ENCODE assay signal across 9 cellular contexts in the genomic region with DNA sequence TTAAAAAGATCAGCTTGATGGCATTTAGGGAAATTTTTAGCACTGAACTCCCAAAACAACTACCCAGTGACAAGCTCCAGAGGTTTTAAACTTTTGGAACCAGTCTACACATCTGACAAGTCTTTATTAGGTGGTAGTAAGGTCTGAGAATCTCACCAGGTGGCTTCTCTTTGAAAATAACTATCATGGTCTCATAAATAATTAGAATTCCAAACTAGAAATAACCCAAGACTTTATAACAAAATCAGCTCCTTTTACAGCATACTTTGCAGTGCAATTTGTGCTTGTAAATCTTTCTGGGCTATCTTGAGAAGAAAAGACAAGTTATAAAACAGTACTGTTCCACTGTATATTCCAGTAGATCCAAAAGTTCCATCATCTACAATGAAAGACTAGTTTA.
DNase-seq lines count a peak whose midpoint lies in the region; ATAC-seq and TF ChIP-seq lines count a peak whose summit lies in the region.
"Had no signal": no experiment of that assay in that cellular context is flagged by ENCODE, and none has a peak within 500 bp of the region (broad histone marks: within the 10 kb centered on the region; RNA-seq: fewer than 3 reads in every experiment).

No MANE protein-coding gene starts in this region.

- H3K9ac ChIP-seq in SU-DHL-6 (ENCODE audit: low read length), result peak overlapping the region; percentile 68

- H3K36me3 Mint-ChIP-seq in T-helper 2 cell treated with Interferon-gamma antibody and Interleukin-4, amounts not matched to agents 5 μg/mL and 100 μg/mL, for 36 hours (ENCODE audit: low read depth), result peaks cover 13% of the 10 kb centered on the region
- peaks cover 13% of the 10 kb centered on the region for H3K36me3 Mint-ChIP-seq in stimulated activated memory B cell treated with anti-CD40 and anti-IgM and Interleukin-4, amounts not matched to agents 10 μg/mL and 1 μg/mL and 100 μg/mL, for 72 hours

- H3K27ac ChIP-seq in SU-DHL-6 (ENCODE audit: low read depth, low read length) (peak overlapping the region; percentile 89), left lung (peak overlapping the region in 1 of 2 donors; percentile 96)

- H3K4me1 ChIP-seq in left lung, result peaks cover 0 to 23% of the 10 kb centered on the region in 2 donors

- TF ChIP-seq CTCF in SU-DHL-6 (IDR thresholded peaks at IDR 0.05; ENCODE audit: insufficient read depth, low read length, poor library complexity, severe bottlenecking), result no peak
- no peak for TF ChIP-seq CTCF in fibroblast of villous mesenchyme (IDR thresholded peaks at IDR 0.05; ENCODE audit: insufficient read depth, low read depth, low read length)
- TF ChIP-seq CTCF in left lung (IDR thresholded peaks at IDR 0.05), result no peak

- peaks cover 14% of the 10 kb centered on the region; the same call in 1 of the 2 replicates for H3F3A ChIP-seq in SU-DHL-6 (ENCODE audit: insufficient read depth)

- peak overlapping the region; percentile 99 for H3K27ac Mint-ChIP-seq in T-helper 2 cell treated with Interferon-gamma antibody and Interleukin-4, amounts not matched to agents 5 μg/mL and 100 μg/mL, for 36 hours
- peak overlapping the region; percentile 90 for H3K27ac Mint-ChIP-seq in stimulated activated memory B cell treated with anti-CD40 and anti-IgM and Interleukin-4, amounts not matched to agents 10 μg/mL and 1 μg/mL and 100 μg/mL, for 72 hours

- peaks cover 18% of the 10 kb centered on the region for H3K36me3 ChIP-seq in SU-DHL-6 (ENCODE audit: low read length)
- peaks cover 0 to 26% of the 10 kb centered on the region in 2 donors for H3K36me3 ChIP-seq in left lung

- peak overlapping the region; percentile 74 for H3K4me3 ChIP-seq in SU-DHL-6 (ENCODE audit: insufficient read depth, low read length, poor library complexity, severe bottlenecking)
- peak overlapping the region; percentile 0 for H3K4me3 ChIP-seq in fibroblast of villous mesenchyme (ENCODE audit: low read depth, low read length)
- H3K4me3 ChIP-seq in left lung, result peak overlapping the region in 1 of 2 donors; percentile 55

- peaks cover 21% of the 10 kb centered on the region for H3K4me1 Mint-ChIP-seq in T-helper 2 cell treated with Interferon-gamma antibody and Interleukin-4, amounts not matched to agents 5 μg/mL and 100 μg/mL, for 36 hours (ENCODE audit: low read depth)
- H3K4me1 Mint-ChIP-seq in stimulated activated memory B cell treated with anti-CD40 and anti-IgM and Interleukin-4, amounts not matched to agents 10 μg/mL and 1 μg/mL and 100 μg/mL, for 72 hours, result peaks cover 9% of the 10 kb centered on the region

- H3K4me3 Mint-ChIP-seq in T-helper 2 cell treated with Interferon-gamma antibody and Interleukin-4, amounts not matched to agents 5 μg/mL and 100 μg/mL, for 36 hours, result peak overlapping the region; percentile 96
- H3K4me3 Mint-ChIP-seq in stimulated activated memory B cell treated with anti-CD40 and anti-IgM and Interleukin-4, amounts not matched to agents 10 μg/mL and 1 μg/mL and 100 μg/mL, for 72 hours, result peak overlapping the region; percentile 21

- H3K4me2 ChIP-seq in SU-DHL-6 (ENCODE audit: low read depth, low read length, poor library complexity, severe bottlenecking), result peak overlapping the region; percentile 90

- DNase-seq in T-helper 2 cell treated with Interferon-gamma antibody and Interleukin-4, amounts not matched to agents 5 μg/mL and 100 μg/mL, for 36 hours (ENCODE audit: low spot score), result no peak
- DNase-seq in T-helper 2 cell, result no peak
- peak; percentile 55 for DNase-seq in fibroblast of villous mesenchyme (ENCODE audit: low read depth)
- DNase-seq in HT-29 (ENCODE audit: low spot score), result no peak
- no peak for DNase-seq in left lung
- DNase-seq: adrenal gland had no signal

- no peak for ATAC-seq in stimulated activated memory B cell treated with anti-CD40 and anti-IgM and Interleukin-4, amounts not matched to agents 10 μg/mL and 1 μg/mL and 100 μg/mL, for 72 hours
- no peak for ATAC-seq in left lung
- ATAC-seq in HG03095 (IDR thresholded peaks at IDR 0.05; ENCODE audit: unreplicated experiment), result no peak

- H3K9me3 ChIP-seq in SU-DHL-6 (ENCODE audit: insufficient read depth, low read length), result no peaks in the 10 kb centered on the region
- no peaks in the 10 kb centered on the region for H3K9me3 ChIP-seq in left lung
- H3K9me3 ChIP-seq: adrenal gland had no signal

- intact Hi-C loops in left lung (cut with DNase I), result no loop called here

- no peaks in the 10 kb centered on the region for H4K20me1 ChIP-seq in SU-DHL-6 (ENCODE audit: low read depth, low read length)

- H3K79me2 ChIP-seq in SU-DHL-6 (ENCODE audit: insufficient read depth, low read length), result no peaks in the 10 kb centered on the region; the same call in 1 of the 2 replicates

- H2AFZ ChIP-seq in SU-DHL-6 (ENCODE audit: low read depth, low read length, severe bottlenecking), result peak overlapping the region; percentile 89

- H3K27me3 ChIP-seq in SU-DHL-6 (ENCODE audit: low read length) (no peaks in the 10 kb centered on the region), left lung (no peaks in the 10 kb centered on the region)
- H3K27me3 ChIP-seq: adrenal gland had no signal

- H3K9me3 Mint-ChIP-seq in T-helper 2 cell treated with Interferon-gamma antibody and Interleukin-4, amounts not matched to agents 5 μg/mL and 100 μg/mL, for 36 hours, result no peaks in the 10 kb centered on the region
- no peaks in the 10 kb centered on the region for H3K9me3 Mint-ChIP-seq in stimulated activated memory B cell treated with anti-CD40 and anti-IgM and Interleukin-4, amounts not matched to agents 10 μg/mL and 1 μg/mL and 100 μg/mL, for 72 hours

- H3K27me3 Mint-ChIP-seq in T-helper 2 cell treated with Interferon-gamma antibody and Interleukin-4, amounts not matched to agents 5 μg/mL and 100 μg/mL, for 36 hours (ENCODE audit: low read depth), result peaks cover 10% of the 10 kb centered on the region
- peaks cover under 1% of the 10 kb centered on the region for H3K27me3 Mint-ChIP-seq in stimulated activated memory B cell treated with anti-CD40 and anti-IgM and Interleukin-4, amounts not matched to agents 10 μg/mL and 1 μg/mL and 100 μg/mL, for 72 hours

- no peaks in the 10 kb centered on the region for H3K9me2 ChIP-seq in SU-DHL-6 (replicated peaks; ENCODE audit: insufficient read depth, low read length)
